Comparison of ENCODE assay signal across 12 cellular contexts in the genomic region with DNA sequence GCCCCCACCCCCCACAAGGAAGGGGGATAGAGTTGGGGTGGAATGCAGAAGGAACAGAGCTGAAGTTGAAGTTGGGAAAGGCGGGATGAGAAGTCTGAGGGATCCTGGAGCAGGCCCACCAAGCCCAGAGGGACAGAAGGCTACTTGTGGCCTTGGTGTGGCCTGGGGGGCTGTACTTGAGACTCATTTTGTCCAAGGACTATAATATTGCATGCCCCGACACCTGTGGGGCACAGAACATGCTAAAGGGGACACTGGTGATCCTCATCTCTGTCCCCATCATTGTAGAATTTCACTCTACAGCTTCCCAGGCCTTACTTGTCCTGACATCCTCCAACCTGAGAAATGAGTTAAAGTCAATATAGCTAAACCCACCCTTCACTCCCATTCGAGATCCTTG. TPM values are rescaled to one million over a fixed set of nuclear protein-coding genes. Genes with fewer than 3 reads are reported as not detected.
DNase-seq lines count a peak whose midpoint lies in the region; ATAC-seq and TF ChIP-seq lines count a peak whose summit lies in the region.
"Had no signal": no experiment of that assay in that cellular context is flagged by ENCODE, and none has a peak within 500 bp of the region (broad histone marks: within the 10 kb centered on the region; RNA-seq: fewer than 3 reads in every experiment).

No MANE protein-coding gene starts in this region.

- no peak overlapping the region for H3K27ac Mint-ChIP-seq in CD8-positive, alpha-beta T cell

- TF ChIP-seq POLR2A in Peyer's patch (IDR thresholded peaks at IDR 0.05) (no peak), body of pancreas (IDR thresholded peaks at IDR 0.05) (no peak)

- H3K4me3 Mint-ChIP-seq in CD8-positive, alpha-beta T cell = peak overlapping the region; percentile 96

- no peak for TF ChIP-seq CTCF in CD8-positive, alpha-beta T cell (IDR thresholded peaks at IDR 0.05)
- TF ChIP-seq CTCF in Peyer's patch (IDR thresholded peaks at IDR 0.05) = no peak
- TF ChIP-seq CTCF in fibroblast of villous mesenchyme (IDR thresholded peaks at IDR 0.05; ENCODE audit: insufficient read depth, low read depth, low read length) = no peak
- TF ChIP-seq CTCF in body of pancreas (IDR thresholded peaks at IDR 0.05) = no peak

- no peak for DNase-seq in CD8-positive, alpha-beta T cell
- no peak for DNase-seq in Peyer's patch
- no peak for DNase-seq in fibroblast of villous mesenchyme (ENCODE audit: low read depth)
- no peak for DNase-seq in stimulated activated CD4-positive, alpha-beta T cell treated with anti-CD3 and anti-CD28 coated beads, Interleukin-2, amount 100 ng/mL, for 24 hours
- DNase-seq in body of pancreas = no peak
- DNase-seq: effector CD8-positive, alpha-beta T cell; NCI-H1417 treated with DMSO at 0.1 percent for 48 hours had no signal

- peaks cover 34% of the 10 kb centered on the region for H3K4me1 ChIP-seq in CD8-positive, alpha-beta T cell (ENCODE audit: insufficient read depth, low read length)
- peaks cover 6 to 42% (median 19%) of the 10 kb centered on the region in 4 donors for H3K4me1 ChIP-seq in Peyer's patch
- H3K4me1 ChIP-seq in rectal smooth muscle tissue (ENCODE audit: control insufficient read depth, insufficient read depth, low read length) = peaks cover 6% of the 10 kb centered on the region
- H3K4me1 ChIP-seq in body of pancreas = peaks cover 61% of the 10 kb centered on the region

- no peaks in the 10 kb centered on the region for H3K9me3 Mint-ChIP-seq in CD8-positive, alpha-beta T cell

- 57 to 70% methylated on average over 3 of the region's 3 CpGs for WGBS in body of pancreas, 2 donors

- H3K4me3 ChIP-seq in CD8-positive, alpha-beta T cell (ENCODE audit: low read depth, low read length) = no peak overlapping the region
- peak overlapping the region in 3 of 4 donors; percentile 6 to 62 (median 49) for H3K4me3 ChIP-seq in Peyer's patch
- peak overlapping the region; percentile 27 for H3K4me3 ChIP-seq in fibroblast of villous mesenchyme (ENCODE audit: low read depth, low read length)
- peak overlapping the region; percentile 29 for H3K4me3 ChIP-seq in rectal smooth muscle tissue (ENCODE audit: low read length)
- H3K4me3 ChIP-seq in body of pancreas = no peak overlapping the region

- no peaks in the 10 kb centered on the region for H3K36me3 ChIP-seq in CD8-positive, alpha-beta T cell (ENCODE audit: insufficient read depth, low read length)
- H3K36me3 ChIP-seq in Peyer's patch (peaks cover 0 to 11% (median 0%) of the 10 kb centered on the region in 3 donors), rectal smooth muscle tissue (ENCODE audit: control insufficient read depth, insufficient read depth, low read length) (peaks cover 9% of the 10 kb centered on the region), body of pancreas (replicated peaks in 1 of 2; ENCODE audit: insufficient read depth in 1 of 2, low read depth in 2 of 2) (no peaks in the 10 kb centered on the region)
- H3K36me3 ChIP-seq: neutrophil had no signal

- peaks cover 9% of the 10 kb centered on the region for H3K36me3 Mint-ChIP-seq in CD8-positive, alpha-beta T cell

- ATAC-seq in CD8-positive, alpha-beta T cell = no peak
- ATAC-seq in body of pancreas (no peak), GM18907 (IDR thresholded peaks at IDR 0.05; ENCODE audit: unreplicated experiment) (no peak), esophagus mucosa (no peak)

- peaks cover 32% of the 10 kb centered on the region for H3K27me3 ChIP-seq in CD8-positive, alpha-beta T cell (ENCODE audit: insufficient read depth, low read length)
- H3K27me3 ChIP-seq in Peyer's patch (peaks cover 0 to 31% of the 10 kb centered on the region in 2 donors), rectal smooth muscle tissue (ENCODE audit: control insufficient read depth, insufficient read depth, low read length) (peaks cover 21% of the 10 kb centered on the region), body of pancreas (peaks cover 0 to 23% of the 10 kb centered on the region in 2 donors)

- H3K9me3 ChIP-seq in CD8-positive, alpha-beta T cell (ENCODE audit: low read length) = no peaks in the 10 kb centered on the region
- H3K9me3 ChIP-seq in Peyer's patch (no peaks in the 10 kb centered on the region), body of pancreas (no peaks in the 10 kb centered on the region)
- H3K9me3 ChIP-seq: neutrophil had no signal

- no peak overlapping the region for H3K9ac ChIP-seq in rectal smooth muscle tissue (ENCODE audit: low read length)

- CTCF ChIA-PET in CD8-positive, alpha-beta T cell (lab: Charles Lee) = interaction anchor here (0.9 to 10.8 kb wide), 6 partner anchors 15 to 117 kb away, joined by 4 to 174 read pairs (median 26); partner anchors contain the start of genes MSANTD2, SIAE and SPA17

- POLR2A ChIA-PET in CD8-positive, alpha-beta T cell (lab: Charles Lee) = interaction anchor here (0.8 to 2.1 kb wide), 4 partner anchors 14 to 87 kb away, joined by 3 to 9 read pairs (median 7); partner anchors contain the start of genes MSANTD2, SIAE and SPA17

- peaks cover 38% of the 10 kb centered on the region for H3K27me3 Mint-ChIP-seq in CD8-positive, alpha-beta T cell (ENCODE audit: low read depth)

- intact Hi-C loops in CD8-positive, alpha-beta T cell (cut with DNase I, micrococcal nuclease) = loop anchor here (5.0 kb wide), 2 partner anchors 116 to 351 kb away; partner anchors contain the start of gene TMEM218 (in 1 of the 2)
- intact Hi-C loops in body of pancreas (cut with DNase I) = loop anchor here (10.0 kb wide), 1 partner anchor 96 kb away; no protein-coding TSS in a partner anchor

- H3K27ac ChIP-seq in CD8-positive, alpha-beta T cell (ENCODE audit: low read depth, low read length) = no peak overlapping the region
- peak overlapping the region in 3 of 4 donors; percentile 37 to 66 (median 51) for H3K27ac ChIP-seq in Peyer's patch
- H3K27ac ChIP-seq in rectal smooth muscle tissue (ENCODE audit: low read depth, low read length) = no peak overlapping the region
- H3K27ac ChIP-seq in body of pancreas = peak overlapping the region in 2 of 4 donors; percentile 18 to 81
- H3K27ac ChIP-seq: neutrophil had no signal

- peaks cover 32% of the 10 kb centered on the region for H3K4me1 Mint-ChIP-seq in CD8-positive, alpha-beta T cell (ENCODE audit: low read depth)

RNA-seq across cellular contexts. Expression of gene ESAM, which starts 1.3 kb away (rescaled TPM):
- total RNA-seq in CD8-positive, alpha-beta T cell = 1 to 10 TPM in 1 of 2 experiments, under 1 TPM in 1; 0.69 to 1.6 TPM
- total RNA-seq in Peyer's patch (10 to 100 TPM in 1 of 4 donors, 1 to 10 TPM in 3; 1.2 to 11.1 (median 6.6) TPM), fibroblast of villous mesenchyme (0.43 and 0.97 TPM in 2 replicates), body of pancreas (10 to 100 TPM; 11.7 to 20.8 TPM), esophagus mucosa (8.5 TPM)

RNA-seq across cellular contexts. Expression of gene VSIG2, which starts 8.8 kb away (rescaled TPM):
- under 1 TPM; 0.58 to 0.65 TPM for total RNA-seq in CD8-positive, alpha-beta T cell
- total RNA-seq in Peyer's patch (not detected), fibroblast of villous mesenchyme (under 0.01 TPM in 1 of 2 replicates, not detected in the other), body of pancreas (1 to 10 TPM in 1 of 2 donors, not detected in 1; 7.0 TPM), esophagus mucosa (8.8 TPM)
- total RNA-seq: HT1080 had no signal

RNA-seq across cellular contexts. Expression of gene NRGN, which starts 21.1 kb away (rescaled TPM):
- total RNA-seq in CD8-positive, alpha-beta T cell = under 1 TPM; 0.31 to 0.41 TPM
- total RNA-seq in Peyer's patch (10 to 100 TPM in 1 of 4 donors, under 1 TPM in 1, not detected in 2; 0.67 to 10.7 TPM), fibroblast of villous mesenchyme (0.43 and 1.6 TPM in 2 replicates), body of pancreas (not detected), esophagus mucosa (1.1 TPM)

RNA-seq across cellular contexts. Expression of gene MSANTD2, which starts 39.4 kb away (rescaled TPM):
- 1 to 10 TPM; 4.3 to 4.5 TPM for total RNA-seq in CD8-positive, alpha-beta T cell
- total RNA-seq in Peyer's patch = 10 to 100 TPM; 16.5 to 33.8 (median 17.3) TPM
- total RNA-seq in fibroblast of villous mesenchyme = 11.2 and 13.5 TPM in 2 replicates
- total RNA-seq in body of pancreas = 10 to 100 TPM; 13.0 to 23.7 TPM
- total RNA-seq in esophagus mucosa = 4.1 TPM

Comparison
In these comparisons a context has a peak if more than half of its experiments do, and no peak if none do; other contexts are left out.
1. H3K27ac ChIP-seq: peak in Peyer's patch (3 of 4); none in CD8-positive, alpha-beta T cell (single experiment) and rectal smooth muscle tissue (single experiment).
2. H3K4me3 ChIP-seq: peak in Peyer's patch (3 of 4), fibroblast of villous mesenchyme (single experiment) and rectal smooth muscle tissue (single experiment); none in CD8-positive, alpha-beta T cell (single experiment) and body of pancreas (0 of 2).